In the genomic region with DNA sequence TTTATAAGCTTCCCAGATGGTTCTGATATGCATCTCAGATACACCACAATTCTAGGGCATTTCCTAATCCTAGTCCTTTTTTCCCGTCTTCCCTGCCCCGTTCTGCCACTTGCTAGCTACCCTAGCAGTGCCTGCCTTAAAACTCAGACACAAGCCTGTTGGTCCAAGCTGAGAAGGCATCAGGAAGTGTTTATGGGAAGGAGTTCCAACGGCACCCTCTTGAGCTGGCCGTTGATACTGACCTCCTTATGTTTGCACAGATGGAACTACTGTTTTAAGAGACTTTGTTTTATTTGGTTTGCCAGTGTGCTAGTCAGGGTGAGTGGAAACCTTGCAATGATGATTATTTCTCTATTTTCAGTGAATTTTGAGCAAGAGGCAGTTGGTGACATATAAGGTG, we compare ENCODE assay signal across 12 cellular contexts.
DNase-seq lines count a peak whose midpoint lies in the region; ATAC-seq and TF ChIP-seq lines count a peak whose summit lies in the region.
"Had no signal": no experiment of that assay in that cellular context is flagged by ENCODE, and none has a peak within 500 bp of the region (broad histone marks: within the 10 kb centered on the region; RNA-seq: fewer than 3 reads in every experiment).

No MANE protein-coding gene starts in this region.

- TF ChIP-seq CTCF in AG04449 (IDR thresholded peaks at IDR 0.05; ENCODE audit: insufficient read depth, low read length, missing control alignments) (peak; percentile 8), IMR-90 (conservative IDR thresholded peaks at IDR 0.05; ENCODE audit: low read depth, low read length) (0 out of 2 replicates have a peak, but pooled peaks have one; percentile 23), brain microvascular endothelial cell (IDR thresholded peaks at IDR 0.05; ENCODE audit: low read depth, low read length, missing control alignments) (peak; percentile 36), GM10266 (IDR thresholded peaks at IDR 0.05; ENCODE audit: control insufficient read depth, insufficient read depth, low read depth, missing control alignments) (no peak)

- TF ChIP-seq RAD21 in IMR-90 (IDR thresholded peaks at IDR 0.05; ENCODE audit: low read length), result peak; percentile 31; the same call in 1 of the 2 replicates

- peak overlapping the region; percentile 90 for H2AK5ac ChIP-seq in IMR-90 (ENCODE audit: low read depth, low read length)

- H3K4ac ChIP-seq in IMR-90 (ENCODE audit: low read depth, low read length), result peak overlapping the region; percentile 98

- intact Hi-C loops in IMR-90 (cut with micrococcal nuclease) (no loop called here), left colon (cut with DNase I, micrococcal nuclease) (no loop called here)

- DNase-seq in AG04449 (ENCODE audit: low read depth, low spot score) (no peak), IMR-90 (peak; percentile 64), brain microvascular endothelial cell (peak; percentile 21), left colon (no peak), hypothalamus (lab: John Stamatoyannopoulos, UW) (no peak), GM10266 (ENCODE audit: extremely low spot score) (no peak)
- DNase-seq: midbrain, NCI-H1105 treated with DMSO at 0.1 percent for 48 hours, NCI-H748 treated with DMSO at 0.1 percent for 48 hours had no signal

- no peak overlapping the region for H2AK9ac ChIP-seq in IMR-90 (replicated peaks; ENCODE audit: low read depth, low read length, poor library complexity)

- H2AFZ ChIP-seq in IMR-90 (replicated peaks; ENCODE audit: low read length, poor library complexity), result no peak overlapping the region

- H4K8ac ChIP-seq in IMR-90 (ENCODE audit: low read depth in 2 of 2, low read length in 2 of 2), result peak overlapping the region; percentile 86 to 87; a peak in 3 of 4 replicates

- WGBS in IMR-90 (ENCODE audit: extremely low coverage in 2 of 2, insufficient read length in 1 of 2), 2 experiments, result no CpG with 5 or more reads among the region's 4 CpGs

- POLR2A ChIA-PET in AG04449 (lab: Yijun Ruan, JAX) (interaction anchor here (0.7 kb wide), 1 partner anchor 11 kb away, joined by 3 read pairs; no protein-coding TSS in a partner anchor), IMR-90 (lab: Charles Lee; ENCODE audit: unreplicated experiment) (no interaction called here)

- no peaks in the 10 kb centered on the region for H4K20me1 ChIP-seq in IMR-90 (ENCODE audit: insufficient read depth, low read length)

- peak overlapping the region; percentile 39 for H3K23ac ChIP-seq in IMR-90 (ENCODE audit: low read depth, low read length)

- peak overlapping the region; percentile 76 for H2BK20ac ChIP-seq in IMR-90 (ENCODE audit: low read depth, low read length)

- peak overlapping the region; percentile 97; the same call in 1 of the 2 replicates for H2BK120ac ChIP-seq in IMR-90 (ENCODE audit: low read depth, low read length)

- H3K18ac ChIP-seq in IMR-90 (ENCODE audit: low read depth, low read length), result peak overlapping the region; percentile 24; the same call in 1 of the 2 replicates

- no peak overlapping the region for H3K56ac ChIP-seq in IMR-90 (ENCODE audit: extremely low read depth, insufficient read depth, low read length)

- peak overlapping the region; percentile 92; the same call in 1 of the 2 replicates for H4K5ac ChIP-seq in IMR-90 (ENCODE audit: low read depth, low read length)

- no TSS peak for BruUV-seq in IMR-90 (replicated peaks; lab: Mats Ljungman, UMichigan)

- H3K9ac ChIP-seq in IMR-90 (ENCODE audit: low read depth, low read length), result no peak overlapping the region

- H3K27ac ChIP-seq in IMR-90 (ENCODE audit: insufficient read depth, low read length) (peak overlapping the region; percentile 93), brain microvascular endothelial cell (peak overlapping the region; percentile 99)

- peaks cover 48% of the 10 kb centered on the region for H3K4me1 ChIP-seq in IMR-90 (ENCODE audit: control insufficient read depth, insufficient read depth, low read length)

- peaks cover 57 to 85% of the 10 kb centered on the region in 2 experiments for H3K79me1 ChIP-seq in IMR-90 (ENCODE audit: low read depth in 1 of 2, low read length in 2 of 2)

- CTCF ChIA-PET in AG04449 (lab: Yijun Ruan, JAX) (interaction anchor here (1.3 to 1.4 kb wide), 2 partner anchors 9 to 122 kb away, joined by 3 to 8 read pairs; no protein-coding TSS in a partner anchor), IMR-90 (lab: Yijun Ruan, JAX) (interaction anchor here (0.8 to 1.3 kb wide), 4 partner anchors 10 to 31 kb away, joined by 3 to 4 read pairs (median 3); no protein-coding TSS in a partner anchor)

- peaks cover 52% of the 10 kb centered on the region for H3K9me1 ChIP-seq in IMR-90 (ENCODE audit: insufficient read depth, low read length)

- H3K14ac ChIP-seq in IMR-90 (replicated peaks; ENCODE audit: low read depth, low read length), result peak overlapping the region; percentile 95

- H3K36me3 ChIP-seq in IMR-90 (ENCODE audit: control insufficient read depth, insufficient read depth, low read length) (peaks cover 17% of the 10 kb centered on the region), brain microvascular endothelial cell (replicated peaks) (peaks cover 22% of the 10 kb centered on the region)

- H3K4me3 ChIP-seq in AG04449 (ENCODE audit: low read depth, low read length) (no peak overlapping the region), IMR-90 (ENCODE audit: insufficient read depth, low read depth, low read length) (no peak overlapping the region), brain microvascular endothelial cell (ENCODE audit: low read depth, low read length) (no peak overlapping the region)
- H3K4me3 ChIP-seq: vagina had no signal

- no peaks in the 10 kb centered on the region for H3K9me3 ChIP-seq in IMR-90 (ENCODE audit: control insufficient read depth, insufficient read depth, low read length)
- H3K9me3 ChIP-seq: vagina had no signal

- no peak for TF ChIP-seq POLR2A in IMR-90 (IDR thresholded peaks at IDR 0.05; ENCODE audit: low read depth, low read length)

- ATAC-seq in IMR-90 (ENCODE audit: low read depth) (no peak), left colon (peak; percentile 31), HG02840 (IDR thresholded peaks at IDR 0.05; ENCODE audit: low FRiP score, unreplicated experiment) (no peak), HG03139 (IDR thresholded peaks at IDR 0.05; ENCODE audit: unreplicated experiment) (no peak)

- in situ Hi-C loops in IMR-90 (cut with MboI; ENCODE audit: low sequenced_read_pairs) (no loop called here), brain microvascular endothelial cell (cut with HindIII; ENCODE audit: low pct_ligation_motif_present, low sequenced_read_pairs) (no loop called here)

- H4K91ac ChIP-seq in IMR-90 (ENCODE audit: insufficient read depth, low read depth, low read length), result peak overlapping the region; percentile 100

- H3K4me2 ChIP-seq in IMR-90 (ENCODE audit: low read depth, low read length), result no peak overlapping the region

- peak overlapping the region; percentile 99 for H2BK5ac ChIP-seq in IMR-90 (ENCODE audit: low read depth, low read length, poor library complexity, severe bottlenecking)

- peak overlapping the region; percentile 62; the same call in 2 of the 3 replicates for H2BK15ac ChIP-seq in IMR-90 (ENCODE audit: low read depth, low read length)

- dilution Hi-C loops in IMR-90 (cut with HindIII; ENCODE audit: low sequenced_read_pairs, unreplicated experiment), result no loop called here

- H3K27me3 ChIP-seq in IMR-90 (ENCODE audit: control insufficient read depth, insufficient read depth, low read length) (no peaks in the 10 kb centered on the region), brain microvascular endothelial cell (replicated peaks) (no peaks in the 10 kb centered on the region)
- H3K27me3 ChIP-seq: vagina had no signal

TF ChIP-seq in IMR-90, 13 proteins besides CTCF, POLR2A, EP300 and RAD21:
- TF ChIP-seq, protein P1, sequence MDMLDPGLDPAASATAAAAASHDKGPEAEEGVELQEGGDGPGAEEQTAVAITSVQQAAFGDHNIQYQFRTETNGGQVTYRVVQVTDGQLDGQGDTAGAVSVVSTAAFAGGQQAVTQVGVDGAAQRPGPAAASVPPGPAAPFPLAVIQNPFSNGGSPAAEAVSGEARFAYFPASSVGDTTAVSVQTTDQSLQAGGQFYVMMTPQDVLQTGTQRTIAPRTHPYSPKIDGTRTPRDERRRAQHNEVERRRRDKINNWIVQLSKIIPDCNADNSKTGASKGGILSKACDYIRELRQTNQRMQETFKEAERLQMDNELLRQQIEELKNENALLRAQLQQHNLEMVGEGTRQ (IDR thresholded peaks at IDR 0.05; ENCODE audit: low read depth, low read length), result no peak
- TF ChIP-seq BHLHE40 (IDR thresholded peaks at IDR 0.05; ENCODE audit: low read depth, low read length) (no peak), RCOR1 (IDR thresholded peaks at IDR 0.05; ENCODE audit: insufficient replicate concordance, low read length) (no peak), RFX5 (IDR thresholded peaks at IDR 0.05; ENCODE audit: low read depth, low read length) (no peak), MXI1 (IDR thresholded peaks at IDR 0.05; ENCODE audit: borderline replicate concordance, low read depth, low read length) (no peak), NFE2L2 (IDR thresholded peaks at IDR 0.05; ENCODE audit: low read depth, low read length) (no peak), FOS (IDR thresholded peaks at IDR 0.05; ENCODE audit: low read depth, low read length) (no peak), MAZ (IDR thresholded peaks at IDR 0.05; ENCODE audit: borderline replicate concordance, low read depth, low read length) (no peak), SMC3 (IDR thresholded peaks at IDR 0.05; ENCODE audit: low read depth, low read length) (no peak), CHD1 (IDR thresholded peaks at IDR 0.05; ENCODE audit: low read depth, low read length) (no peak), MAFK (IDR thresholded peaks at IDR 0.05; ENCODE audit: low read depth, low read length) (no peak), CEBPB (IDR thresholded peaks at IDR 0.05; ENCODE audit: low read depth, low read length) (no peak)
- TF ChIP-seq, protein P2, sequence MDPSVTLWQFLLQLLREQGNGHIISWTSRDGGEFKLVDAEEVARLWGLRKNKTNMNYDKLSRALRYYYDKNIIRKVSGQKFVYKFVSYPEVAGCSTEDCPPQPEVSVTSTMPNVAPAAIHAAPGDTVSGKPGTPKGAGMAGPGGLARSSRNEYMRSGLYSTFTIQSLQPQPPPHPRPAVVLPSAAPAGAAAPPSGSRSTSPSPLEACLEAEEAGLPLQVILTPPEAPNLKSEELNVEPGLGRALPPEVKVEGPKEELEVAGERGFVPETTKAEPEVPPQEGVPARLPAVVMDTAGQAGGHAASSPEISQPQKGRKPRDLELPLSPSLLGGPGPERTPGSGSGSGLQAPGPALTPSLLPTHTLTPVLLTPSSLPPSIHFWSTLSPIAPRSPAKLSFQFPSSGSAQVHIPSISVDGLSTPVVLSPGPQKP (IDR thresholded peaks at IDR 0.05; ENCODE audit: borderline replicate concordance, low read depth, low read length), result no peak

Comparison
In these comparisons a context has a peak if more than half of its experiments do, and no peak if none do; other contexts are left out.
1. DNase-seq: peak in IMR-90 (single experiment) and brain microvascular endothelial cell (single experiment); none in AG04449 (single experiment), left colon (0 of 2), hypothalamus (0 of 51) and GM10266 (single experiment).